In the genomic region with DNA sequence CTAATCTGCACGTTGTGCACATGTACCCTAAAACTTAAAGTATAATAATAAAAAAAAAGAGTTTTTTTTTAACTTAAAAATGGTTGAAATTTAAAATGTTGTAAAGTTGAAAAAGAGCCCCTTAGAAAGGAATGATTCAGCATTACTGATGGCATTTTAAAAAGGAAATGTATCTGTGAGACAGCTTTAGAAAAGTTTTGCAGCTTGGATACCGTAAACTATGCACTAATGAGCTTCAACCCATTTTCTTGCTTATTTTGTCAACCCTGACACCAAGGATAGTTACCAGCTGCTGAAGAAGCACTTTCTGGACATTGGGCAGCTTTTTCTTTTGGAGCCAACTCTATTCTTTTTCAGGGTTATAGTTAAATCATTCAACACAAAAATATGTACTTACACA, we compare ENCODE assay signal across 20 cellular contexts. TPM values are rescaled to one million over a fixed set of nuclear protein-coding genes. Genes with fewer than 3 reads are reported as not detected.
DNase-seq lines count a peak whose midpoint lies in the region; ATAC-seq and TF ChIP-seq lines count a peak whose summit lies in the region.
"Had no signal": no experiment of that assay in that cellular context is flagged by ENCODE, and none has a peak within 500 bp of the region (broad histone marks: within the 10 kb centered on the region; RNA-seq: fewer than 3 reads in every experiment).

No MANE protein-coding gene starts in this region.

- H4K5ac ChIP-seq in IMR-90 (ENCODE audit: low read depth, low read length): no peak overlapping the region

- no peak overlapping the region for H2BK15ac ChIP-seq in IMR-90 (ENCODE audit: low read depth, low read length)

- H3K9me3 ChIP-seq in IMR-90 (ENCODE audit: control insufficient read depth, insufficient read depth, low read length) (no peaks in the 10 kb centered on the region), SK-N-MC (ENCODE audit: low read depth, low read length) (no peaks in the 10 kb centered on the region), iPS-20b (ENCODE audit: insufficient read depth, low read depth, low read length) (no peaks in the 10 kb centered on the region)
- H3K9me3 ChIP-seq: BLaER1 treated with 17β-estradiol and CSF1 and Interleukin-3, amounts not matched to agents 10 nM and 100 nM; SK-N-SH had no signal

- H3K14ac ChIP-seq in IMR-90 (replicated peaks; ENCODE audit: low read depth, low read length): no peak overlapping the region

- intact Hi-C loops in IMR-90 (cut with micrococcal nuclease): no loop called here

- POLR2A ChIA-PET in IMR-90 (lab: Charles Lee; ENCODE audit: unreplicated experiment): interaction anchor here (0.6 to 0.9 kb wide), 3 partner anchors 40 to 413 kb away, joined by 3 to 4 read pairs (median 3); no protein-coding TSS in a partner anchor

- no CpG with 5 or more reads among the region's 2 CpGs for WGBS in IMR-90 (ENCODE audit: extremely low coverage in 2 of 2, insufficient read length in 1 of 2), 2 experiments

- no peak overlapping the region for H3K56ac ChIP-seq in IMR-90 (ENCODE audit: extremely low read depth, insufficient read depth, low read length)

- DNase-seq in AG10803 (ENCODE audit: low read depth): peak; percentile 29
- no peak for DNase-seq in IMR-90
- DNase-seq in SK-N-MC (ENCODE audit: low read depth, low spot score): no peak
- no peak for DNase-seq in dedifferentiated amniotic fluid mesenchymal stem cell (ENCODE audit: extremely low spot score)
- no peak for DNase-seq in activated T-cell treated with anti-CD3 and anti-CD28 coated beads, Interleukin-2, amount 50 U/mL, for 48 hours
- DNase-seq in RKO (ENCODE audit: low spot score): no peak
- DNase-seq: Calu3; CD8-positive, alpha-beta T cell; H7; NCI-H1417; NCI-H187; NCI-H226; NCI-H526; SHP77; SK-N-SH; T-helper 1 cell had no signal

- no peak overlapping the region for H3K18ac ChIP-seq in IMR-90 (ENCODE audit: low read depth, low read length)

- ATAC-seq in IMR-90 (ENCODE audit: low read depth) (no peak), HG03097 (IDR thresholded peaks at IDR 0.05; ENCODE audit: low FRiP score, unreplicated experiment) (no peak)
- ATAC-seq: CD8-positive, alpha-beta T cell had no signal

- H3K4ac ChIP-seq in IMR-90 (ENCODE audit: low read depth, low read length): no peak overlapping the region

- dilution Hi-C loops in IMR-90 (cut with HindIII; ENCODE audit: low sequenced_read_pairs, unreplicated experiment): no loop called here

- H3K4me3 ChIP-seq in AG10803 (ENCODE audit: low read length) (no peak overlapping the region), IMR-90 (ENCODE audit: insufficient read depth, low read depth, low read length) (no peak overlapping the region), SK-N-MC (peak overlapping the region; percentile 53; the same call in 1 of the 2 replicates), iPS-20b (ENCODE audit: low read length) (0 out of 2 replicates have a peak overlapping the region, but pooled peaks have one; percentile 27)
- H3K4me3 ChIP-seq: BLaER1 treated with 17β-estradiol and CSF1 and Interleukin-3, amounts not matched to agents 10 nM and 100 nM had no signal

- TF ChIP-seq CTCF in AG10803 (conservative IDR thresholded peaks at IDR 0.05; ENCODE audit: low read length) (no peak), IMR-90 (conservative IDR thresholded peaks at IDR 0.05; ENCODE audit: low read depth, low read length) (no peak)

- H3K36me3 ChIP-seq in IMR-90 (ENCODE audit: control insufficient read depth, insufficient read depth, low read length) (peaks cover 5% of the 10 kb centered on the region; the same call in 1 of the 2 replicates), SK-N-MC (ENCODE audit: insufficient read depth, low read length) (no peaks in the 10 kb centered on the region), iPS-20b (ENCODE audit: insufficient read depth, low read depth, low read length) (peaks cover 26% of the 10 kb centered on the region)

- H4K20me1 ChIP-seq in IMR-90 (ENCODE audit: insufficient read depth, low read length): peaks cover 5% of the 10 kb centered on the region

- peak overlapping the region; percentile 17; the same call in 1 of the 2 replicates for H3K4me2 ChIP-seq in IMR-90 (ENCODE audit: low read depth, low read length)

- H3K79me1 ChIP-seq in IMR-90 (ENCODE audit: low read depth in 1 of 2, low read length in 2 of 2): peaks cover 8 to 51% of the 10 kb centered on the region in 2 experiments; a peak in 3 of 4 replicates

- no peak overlapping the region for H2AK9ac ChIP-seq in IMR-90 (replicated peaks; ENCODE audit: low read depth, low read length, poor library complexity)

- H2BK120ac ChIP-seq in IMR-90 (ENCODE audit: low read depth, low read length): no peak overlapping the region

- in situ Hi-C loops in IMR-90 (cut with MboI; ENCODE audit: low sequenced_read_pairs): no loop called here

- H2BK5ac ChIP-seq in IMR-90 (ENCODE audit: low read depth, low read length, poor library complexity, severe bottlenecking): peak overlapping the region; percentile 1

- TF ChIP-seq POLR2A in IMR-90 (IDR thresholded peaks at IDR 0.05; ENCODE audit: low read depth, low read length): no peak

- no peak overlapping the region for H2BK20ac ChIP-seq in IMR-90 (ENCODE audit: low read depth, low read length)

- H3K9ac ChIP-seq in IMR-90 (ENCODE audit: low read depth, low read length): no peak overlapping the region; the same call in 1 of the 2 replicates
- peak overlapping the region; percentile 33 for H3K9ac ChIP-seq in SK-N-MC (ENCODE audit: insufficient read length)
- peak overlapping the region; percentile 31; the same call in 1 of the 2 replicates for H3K9ac ChIP-seq in iPS-20b (ENCODE audit: low read depth, low read length)
- H3K9ac ChIP-seq: BLaER1 treated with 17β-estradiol and CSF1 and Interleukin-3, amounts not matched to agents 10 nM and 100 nM; SK-N-SH had no signal

- no peak overlapping the region for H4K91ac ChIP-seq in IMR-90 (ENCODE audit: insufficient read depth, low read depth, low read length)

- peak overlapping the region in 1 of 2 experiments; percentile 18; a peak in 2 of 4 replicates for H4K8ac ChIP-seq in IMR-90 (ENCODE audit: low read depth in 2 of 2, low read length in 2 of 2)

- no TSS peak for BruUV-seq in IMR-90 (replicated peaks; lab: Mats Ljungman, UMichigan)

- H3K27me3 ChIP-seq in IMR-90 (ENCODE audit: control insufficient read depth, insufficient read depth, low read length) (no peaks in the 10 kb centered on the region), iPS-20b (ENCODE audit: insufficient read depth, low read length) (no peaks in the 10 kb centered on the region)
- H3K27me3 ChIP-seq: BLaER1 treated with 17β-estradiol and CSF1 and Interleukin-3, amounts not matched to agents 10 nM and 100 nM had no signal

- H2AFZ ChIP-seq in IMR-90 (replicated peaks; ENCODE audit: low read length, poor library complexity): no peak overlapping the region

- no peak overlapping the region for H2AK5ac ChIP-seq in IMR-90 (ENCODE audit: low read depth, low read length)

- peaks cover 12% of the 10 kb centered on the region for H3K9me1 ChIP-seq in IMR-90 (ENCODE audit: insufficient read depth, low read length)

- H3K27ac ChIP-seq in IMR-90 (ENCODE audit: insufficient read depth, low read length) (no peak overlapping the region; the same call in 1 of the 2 replicates), SK-N-MC (peak overlapping the region; percentile 88), iPS-20b (ENCODE audit: low read length) (peak overlapping the region; percentile 8)
- H3K27ac ChIP-seq: BLaER1 treated with 17β-estradiol and CSF1 and Interleukin-3, amounts not matched to agents 10 nM and 100 nM; HL-60 had no signal

- CTCF ChIA-PET in IMR-90 (lab: Yijun Ruan, JAX): no interaction called here

- no peak for TF ChIP-seq RAD21 in IMR-90 (IDR thresholded peaks at IDR 0.05; ENCODE audit: low read length)

- H3K4me1 ChIP-seq in IMR-90 (ENCODE audit: control insufficient read depth, insufficient read depth, low read length): peaks cover 10% of the 10 kb centered on the region
- H3K4me1 ChIP-seq in iPS-20b (ENCODE audit: insufficient read depth, low read length): peaks cover 14% of the 10 kb centered on the region; the same call in 1 of the 2 replicates

- H3K23ac ChIP-seq in IMR-90 (ENCODE audit: low read depth, low read length): no peak overlapping the region

TF ChIP-seq in IMR-90, 13 proteins besides CTCF, POLR2A, EP300 and RAD21:
- TF ChIP-seq FOS (IDR thresholded peaks at IDR 0.05; ENCODE audit: low read depth, low read length) (no peak), MAFK (IDR thresholded peaks at IDR 0.05; ENCODE audit: low read depth, low read length) (peak; percentile 35), MXI1 (IDR thresholded peaks at IDR 0.05; ENCODE audit: borderline replicate concordance, low read depth, low read length) (no peak), NFE2L2 (IDR thresholded peaks at IDR 0.05; ENCODE audit: low read depth, low read length) (0 out of 2 replicates have a peak, but pooled peaks have one; percentile 47), RCOR1 (IDR thresholded peaks at IDR 0.05; ENCODE audit: insufficient replicate concordance, low read length) (no peak)
- TF ChIP-seq, protein P1, sequence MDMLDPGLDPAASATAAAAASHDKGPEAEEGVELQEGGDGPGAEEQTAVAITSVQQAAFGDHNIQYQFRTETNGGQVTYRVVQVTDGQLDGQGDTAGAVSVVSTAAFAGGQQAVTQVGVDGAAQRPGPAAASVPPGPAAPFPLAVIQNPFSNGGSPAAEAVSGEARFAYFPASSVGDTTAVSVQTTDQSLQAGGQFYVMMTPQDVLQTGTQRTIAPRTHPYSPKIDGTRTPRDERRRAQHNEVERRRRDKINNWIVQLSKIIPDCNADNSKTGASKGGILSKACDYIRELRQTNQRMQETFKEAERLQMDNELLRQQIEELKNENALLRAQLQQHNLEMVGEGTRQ (IDR thresholded peaks at IDR 0.05; ENCODE audit: low read depth, low read length): no peak
TF ChIP-seq in IMR-90: peak in this region for 2.

RNA-seq across cellular contexts. Expression of a gene that starts 4.3 kb away (rescaled TPM):
- total RNA-seq in IMR-90 (2012; rRNA removed): 17.2 and 25.0 TPM in 2 replicates
- polyA plus RNA-seq in IMR-90 (2012; rRNA removed): 17.6 and 21.8 TPM in 2 replicates
- polyA plus RNA-seq in IMR-90 (2012; cell fraction: cytosol; rRNA removed): 7.2 and 7.3 TPM in 2 replicates
- polyA plus RNA-seq in IMR-90 (2012; cell fraction: nucleus; rRNA removed; ENCODE audit: low replicate concordance): 32.2 and 53.0 TPM in 2 replicates

Comparison
In these comparisons a context has a peak if more than half of its experiments do, and no peak if none do; other contexts are left out.
1. H3K4me3 ChIP-seq: peak in SK-N-MC (single experiment) and iPS-20b (single experiment); none in AG10803 (single experiment) and IMR-90 (single experiment).